Comparison of ENCODE assay signal across 8 cellular contexts in the genomic region with DNA sequence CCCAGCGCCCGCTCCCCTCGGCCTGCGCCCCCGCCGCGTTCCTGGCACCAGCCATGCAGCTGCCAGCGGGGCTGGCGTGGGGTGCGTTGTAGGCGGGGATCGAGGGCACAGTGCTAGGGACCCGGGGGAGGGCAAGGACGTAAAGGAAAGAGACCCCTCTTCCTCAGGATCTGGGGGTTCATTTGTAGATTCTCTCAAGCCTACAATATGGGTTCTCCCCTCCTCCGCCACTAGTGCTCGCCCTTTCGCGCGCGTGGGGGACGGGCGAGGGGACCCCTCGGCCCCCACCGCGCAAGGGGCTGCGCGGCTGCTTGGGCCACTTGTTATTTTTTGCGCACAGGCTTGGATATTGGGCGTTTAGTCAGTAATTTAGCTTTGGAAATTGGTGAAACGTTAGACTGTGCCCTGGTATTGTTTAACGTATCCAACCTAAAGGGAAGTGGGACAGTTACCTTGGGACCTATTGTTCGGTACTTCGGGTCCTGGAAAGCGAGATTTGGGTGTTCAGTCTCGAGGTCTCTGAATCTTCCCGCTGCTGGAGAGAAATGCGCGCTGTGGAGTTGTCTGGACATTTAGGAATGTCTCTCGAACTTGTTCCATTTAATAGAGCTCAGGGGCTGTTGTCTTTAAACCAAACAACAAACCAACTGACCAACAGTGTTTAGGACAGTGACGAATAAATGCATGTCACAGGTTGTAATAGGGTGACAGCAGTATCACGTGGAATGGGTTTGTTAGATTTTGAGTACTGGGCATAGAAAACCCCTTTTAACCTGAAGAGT. TPM values are rescaled to one million over a fixed set of nuclear protein-coding genes. Genes with fewer than 3 reads are reported as not detected.
DNase-seq lines count a peak whose midpoint lies in the region; ATAC-seq and TF ChIP-seq lines count a peak whose summit lies in the region.

No MANE protein-coding gene starts in this region.

- H2AFZ ChIP-seq in ACC112 (ENCODE audit: low read length, unreplicated experiment): peak overlapping the region; percentile 88

- H3K27ac ChIP-seq in ACC112 (ENCODE audit: low read depth, low read length) (peak overlapping the region; percentile 85), coronary artery (peak overlapping the region; percentile 90 to 95), urinary bladder (ENCODE audit: low read depth) (no peak overlapping the region)

- peak overlapping the region; percentile 99 for H3K4me3 ChIP-seq in ACC112 (ENCODE audit: low read depth, low read length)
- peak overlapping the region; percentile 87 for H3K4me3 ChIP-seq in GM12875 (ENCODE audit: low read depth, low read length)
- peak overlapping the region; percentile 89 for H3K4me3 ChIP-seq in coronary artery
- H3K4me3 ChIP-seq in urinary bladder (ENCODE audit: low read depth, low read length): peak overlapping the region; percentile 81

- peak overlapping the region; percentile 94 for H3K4me3 Mint-ChIP-seq in memory B cell

- no peaks in the 10 kb centered on the region for H3K27me3 ChIP-seq in ACC112 (ENCODE audit: insufficient read depth, low read length)

- H3K36me3 Mint-ChIP-seq in memory B cell: no peaks in the 10 kb centered on the region

- peaks cover 63% of the 10 kb centered on the region for H3K79me2 ChIP-seq in ACC112 (ENCODE audit: control insufficient read depth, insufficient read depth, low read length, unreplicated experiment)

- DNase-seq in NCI-H345 treated with DMSO at 0.1 percent for 48 hours (lab: John Stamatoyannopoulos, UW; ENCODE audit: unreplicated experiment): peak; percentile 16
- no peak for DNase-seq in coronary artery (ENCODE audit: low spot score)
- no peak for DNase-seq in memory B cell (ENCODE audit: low spot score in 2 of 2)
- no peak for DNase-seq in DMS153 (lab: John Stamatoyannopoulos, UW)

- no peaks in the 10 kb centered on the region for H3K9me3 Mint-ChIP-seq in memory B cell

- peaks cover 36% of the 10 kb centered on the region for H3K4me1 Mint-ChIP-seq in memory B cell

- H3K27ac Mint-ChIP-seq in memory B cell: peak overlapping the region; percentile 94

- H3K27me3 Mint-ChIP-seq in memory B cell: no peaks in the 10 kb centered on the region

- H3K4me1 ChIP-seq in ACC112 (ENCODE audit: control insufficient read depth, insufficient read depth, low read length, unreplicated experiment): peaks cover 56% of the 10 kb centered on the region
- H3K4me1 ChIP-seq in urinary bladder (ENCODE audit: insufficient read depth): no peaks in the 10 kb centered on the region

- TF ChIP-seq CTCF in GM12875 (IDR thresholded peaks at IDR 0.05; ENCODE audit: borderline replicate concordance, insufficient read depth, low read depth, low read length): no peak
- TF ChIP-seq CTCF in coronary artery (IDR thresholded peaks at IDR 0.05): no peak

- H3K36me3 ChIP-seq in ACC112 (ENCODE audit: insufficient read depth, low read length) (no peaks in the 10 kb centered on the region), urinary bladder (ENCODE audit: insufficient read depth) (no peaks in the 10 kb centered on the region)

- ATAC-seq in HG02678 (IDR thresholded peaks at IDR 0.05; ENCODE audit: unreplicated experiment): peak; percentile 28
- no peak for ATAC-seq in memory B cell (ENCODE audit: low read depth)

- WGBS in urinary bladder: under 1% methylated on average over 41 of the region's 41 CpGs

RNA-seq across cellular contexts. Expression of a gene that starts 0.8 kb away (rescaled TPM):
- total RNA-seq in urinary bladder: 78.5 TPM
- 8.8 TPM for polyA plus RNA-seq in urinary bladder
